8 cellular contexts compared by ENCODE assay signal in the genomic region with DNA sequence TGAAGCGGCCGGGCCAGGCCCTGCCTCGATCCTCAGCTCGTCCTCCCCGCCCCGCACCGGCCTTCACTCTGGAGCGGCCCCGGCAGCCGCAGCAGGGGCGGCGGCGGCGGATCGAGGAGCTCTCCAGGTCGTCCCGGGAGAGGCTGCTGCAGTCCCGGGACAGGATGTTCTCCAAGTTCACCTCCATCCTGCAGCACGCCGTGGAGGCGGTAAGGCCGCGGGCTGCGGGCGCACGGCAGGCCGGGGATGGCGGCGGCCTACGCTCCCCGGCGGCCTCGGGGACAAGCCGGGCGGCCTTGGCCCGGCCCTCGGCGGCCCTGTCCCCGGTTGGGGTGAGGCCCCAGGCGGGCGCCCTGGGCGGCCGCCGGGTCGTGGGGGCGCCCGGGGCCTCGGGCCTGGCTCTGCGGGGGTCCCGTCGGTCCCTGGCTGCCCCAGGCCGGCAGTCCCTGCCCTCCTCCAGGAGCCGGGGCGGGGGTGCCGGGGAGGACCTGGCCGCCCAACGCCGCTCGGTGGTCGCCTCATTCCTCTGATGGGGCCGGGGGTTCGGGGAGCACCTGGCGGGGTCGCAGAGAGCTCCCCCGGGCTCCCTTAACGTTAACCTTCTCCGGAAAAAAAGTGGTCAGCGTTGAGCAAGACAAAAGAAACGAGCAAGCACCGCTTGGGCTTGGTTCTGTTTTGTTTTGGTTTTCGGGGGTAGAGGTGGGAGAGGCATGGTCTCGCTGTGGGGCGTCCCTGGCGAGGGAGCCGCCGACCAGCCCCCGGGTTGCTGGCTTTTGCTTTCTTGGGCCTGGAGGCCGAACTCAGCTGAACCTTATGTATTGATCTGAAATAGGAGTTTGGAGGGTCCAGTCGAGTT. TPM values are rescaled to one million over a fixed set of nuclear protein-coding genes. Genes with fewer than 3 reads are reported as not detected.
DNase-seq lines count a peak whose midpoint lies in the region; ATAC-seq, FAIRE-seq and TF ChIP-seq lines count a peak whose summit lies in the region.

No MANE protein-coding gene starts in this region.

- H3K4me3 Mint-ChIP-seq in CD8-positive, alpha-beta memory T cell = peak overlapping the region; percentile 93 to 98 (median 97)
- H3K4me3 Mint-ChIP-seq in T-cell = peak overlapping the region; percentile 94 to 96 (median 95)

- H3K27ac Mint-ChIP-seq in CD8-positive, alpha-beta memory T cell = peak overlapping the region; percentile 92 to 98 (median 96)
- H3K27ac Mint-ChIP-seq in T-cell = peak overlapping the region; percentile 94 to 96

- peaks cover 44 to 65% (median 64%) of the 10 kb centered on the region in 3 donors for H3K4me1 Mint-ChIP-seq in CD8-positive, alpha-beta memory T cell
- H3K4me1 Mint-ChIP-seq in T-cell = peaks cover 36 to 52% (median 41%) of the 10 kb centered on the region in 3 donors

- POLR2A ChIA-PET in CD8-positive, alpha-beta memory T cell (lab: Charles Lee) = interaction anchor here (0.6 to 1.7 kb wide), 7 partner anchors 11 to 357 kb away, joined by 3 to 5 read pairs (median 3); no protein-coding TSS in a partner anchor
- POLR2A ChIA-PET in T-cell (lab: Charles Lee) = interaction anchor here (0.7 to 1.0 kb wide), 2 partner anchors 278 to 351 kb away, joined by 3 read pairs; no protein-coding TSS in a partner anchor

- DNase-seq in CD8-positive, alpha-beta memory T cell = peak; percentile 15 to 53 (median 38)
- DNase-seq in T-cell = peak in 27 of 34 experiments; percentile 1 to 54 (median 21)
- DNase-seq in bronchial epithelial cell (ENCODE audit: low read depth) = peak; percentile 22
- DNase-seq in iris pigment epithelial cell (ENCODE audit: low read depth) = peak; percentile 31
- DNase-seq in stimulated activated CD4-positive, alpha-beta T cell treated with anti-CD3 and anti-CD28 coated beads, Interleukin-12 subunit alpha, Interleukin-12 subunit beta, amount 100 ng/mL, for 4 hours = peak; percentile 17
- no peak for DNase-seq in H4 (ENCODE audit: low spot score)

- H3K4me3 ChIP-seq in CD8-positive, alpha-beta memory T cell (ENCODE audit: low read length) = peak overlapping the region; percentile 70
- H3K4me3 ChIP-seq in bronchial epithelial cell (ENCODE audit: low read depth, low read length) = peak overlapping the region; percentile 80

- peak overlapping the region; percentile 51 for H3K27ac ChIP-seq in CD8-positive, alpha-beta memory T cell (ENCODE audit: low read depth, low read length)

- peak; percentile 40 for ATAC-seq in GM19395 (IDR thresholded peaks at IDR 0.05; ENCODE audit: unreplicated experiment)
- peak; percentile 32 for ATAC-seq in HG03457 (IDR thresholded peaks at IDR 0.05; ENCODE audit: unreplicated experiment)
- ATAC-seq in T-cell (replicated peaks in 1 of 4) = peak; percentile 58 to 67 (median 64)

- no peaks in the 10 kb centered on the region for H3K36me3 ChIP-seq in CD8-positive, alpha-beta memory T cell (ENCODE audit: insufficient read depth, low read length)
- H3K36me3 ChIP-seq in bronchial epithelial cell (ENCODE audit: control insufficient read depth, insufficient read depth, low read length) = no peaks in the 10 kb centered on the region

- H3K27me3 ChIP-seq in CD8-positive, alpha-beta memory T cell (ENCODE audit: insufficient read depth, low read length, poor library complexity, severe bottlenecking) = no peaks in the 10 kb centered on the region
- no peaks in the 10 kb centered on the region for H3K27me3 ChIP-seq in bronchial epithelial cell (ENCODE audit: control insufficient read depth, insufficient read depth, low read length)

- peaks cover 0 to 12% (median 2%) of the 10 kb centered on the region in 3 donors for H3K36me3 Mint-ChIP-seq in CD8-positive, alpha-beta memory T cell
- H3K36me3 Mint-ChIP-seq in T-cell = peaks cover 10% of the 10 kb centered on the region

- no peak for TF ChIP-seq CTCF in bronchial epithelial cell (IDR thresholded peaks at IDR 0.05; ENCODE audit: insufficient read depth, low read length, severe bottlenecking)

- peaks cover 20% of the 10 kb centered on the region for H3K4me1 ChIP-seq in CD8-positive, alpha-beta memory T cell (ENCODE audit: insufficient read depth, low read length)

- no peaks in the 10 kb centered on the region for H3K9me3 Mint-ChIP-seq in CD8-positive, alpha-beta memory T cell
- no peaks in the 10 kb centered on the region for H3K9me3 Mint-ChIP-seq in T-cell

- no peaks in the 10 kb centered on the region for H3K27me3 Mint-ChIP-seq in CD8-positive, alpha-beta memory T cell
- H3K27me3 Mint-ChIP-seq in T-cell = no peaks in the 10 kb centered on the region

- FAIRE-seq in bronchial epithelial cell (lab: Jason Lieb, UNC) = no peak

- CTCF ChIA-PET in CD8-positive, alpha-beta memory T cell (lab: Charles Lee) = interaction anchor here (0.6 to 4.0 kb wide), 29 partner anchors 8 to 648 kb away, joined by 3 to 31 read pairs (median 4); a partner anchor contains a TSS
- CTCF ChIA-PET in T-cell (lab: Charles Lee) = interaction anchor here (0.6 to 2.3 kb wide), 20 partner anchors 10 to 972 kb away, joined by 3 to 18 read pairs (median 4); no protein-coding TSS in a partner anchor

- H3K9me3 ChIP-seq in CD8-positive, alpha-beta memory T cell (ENCODE audit: low read length) = no peaks in the 10 kb centered on the region

RNA-seq across cellular contexts. Expression of a gene that starts 0.6 kb away (rescaled TPM):
- total RNA-seq in CD8-positive, alpha-beta memory T cell = 10 to 100 TPM; 20.0 to 23.2 TPM
- polyA plus RNA-seq in CD8-positive, alpha-beta memory T cell = 11.6 TPM
- total RNA-seq in T-cell (10 to 100 TPM; 27.0 to 37.0 (median 31.9) TPM), bronchial epithelial cell (6.8 and 7.9 TPM in 2 replicates)
- total RNA-seq in H4 (2014; rRNA removed; shearing (Covaris generic)) = 10.8 and 14.0 TPM in 2 replicates
